9 cellular contexts compared by ENCODE assay signal in the genomic region with DNA sequence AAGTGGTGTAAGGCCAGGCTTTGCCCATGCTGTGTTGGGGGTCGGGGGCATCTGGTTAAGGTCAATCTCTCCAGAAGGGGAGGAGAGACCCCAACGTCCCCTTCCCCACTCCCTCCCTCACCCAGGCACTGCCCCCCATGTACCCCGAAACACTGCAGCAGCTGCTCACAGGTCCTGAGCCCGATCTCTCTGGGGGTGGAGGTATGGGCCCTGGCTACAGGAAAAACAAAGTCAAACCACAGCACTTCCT. TPM values are rescaled to one million over a fixed set of nuclear protein-coding genes. Genes with fewer than 3 reads are reported as not detected.
DNase-seq lines count a peak whose midpoint lies in the region; ATAC-seq and TF ChIP-seq lines count a peak whose summit lies in the region.
"Had no signal": no experiment of that assay in that cellular context is flagged by ENCODE, and none has a peak within 500 bp of the region (broad histone marks: within the 10 kb centered on the region; RNA-seq: fewer than 3 reads in every experiment).

No MANE protein-coding gene starts in this region.

- H3K4me1 Mint-ChIP-seq in activated CD4-positive, alpha-beta T cell treated with anti-CD3 and anti-CD28 coated beads for 36 hours, result peaks cover 34% of the 10 kb centered on the region

- in situ Hi-C loops in gastrocnemius medialis (cut with MboI; ENCODE audit: low sequenced_read_pairs in 4 of 4), result loop anchor here in 2 of 4 donors (25.0 kb wide), 1 partner anchor 178 kb away; a partner anchor contains a TSS

- H3K9me3 ChIP-seq in Loucy (ENCODE audit: insufficient read depth, low read depth, low read length) (no peaks in the 10 kb centered on the region), gastrocnemius medialis (no peaks in the 10 kb centered on the region)
- H3K9me3 ChIP-seq: SJCRH30 had no signal

- H3K4me3 ChIP-seq in GM06990 (replicated peaks; ENCODE audit: low read depth, low read length) (peak overlapping the region; percentile 63; the same call in 1 of the 2 replicates), Loucy (ENCODE audit: low read length, poor library complexity, severe bottlenecking) (peak overlapping the region; percentile 63), gastrocnemius medialis (no peak overlapping the region)
- H3K4me3 ChIP-seq: SJCRH30 had no signal

- peaks cover 7% of the 10 kb centered on the region for H3K27me3 Mint-ChIP-seq in activated CD4-positive, alpha-beta T cell treated with anti-CD3 and anti-CD28 coated beads for 36 hours

- peaks cover 3% of the 10 kb centered on the region for H4K20me1 ChIP-seq in Loucy (ENCODE audit: insufficient read depth, low read length, poor library complexity, severe bottlenecking)

- H3K4me3 Mint-ChIP-seq in activated CD4-positive, alpha-beta T cell treated with anti-CD3 and anti-CD28 coated beads for 36 hours, result no peak overlapping the region

- ATAC-seq in gastrocnemius medialis (no peak), HG03097 (IDR thresholded peaks at IDR 0.05; ENCODE audit: low FRiP score, unreplicated experiment) (no peak)
- no peak for ATAC-seq in activated CD4-positive, alpha-beta T cell treated with anti-CD3 and anti-CD28 coated beads for 36 hours

- peaks cover 6% of the 10 kb centered on the region for H3K36me3 ChIP-seq in GM06990 (ENCODE audit: control insufficient read depth, insufficient read depth, low read length)
- peaks cover 9% of the 10 kb centered on the region; the same call in 1 of the 2 replicates for H3K36me3 ChIP-seq in Loucy (ENCODE audit: insufficient read depth, low read length)
- H3K36me3 ChIP-seq in gastrocnemius medialis, result peaks cover 0 to 18% of the 10 kb centered on the region in 2 donors

- intact Hi-C loops in gastrocnemius medialis (cut with DNase I; ENCODE audit: low total_unique reads), result loop anchor here (5.0 kb wide), 1 partner anchor 87 kb away; a partner anchor contains a TSS
- intact Hi-C loops in activated CD4-positive, alpha-beta T cell treated with anti-CD3 and anti-CD28 coated beads for 36 hours (cut with DNase I, micrococcal nuclease), result loop anchor here (5.0 kb wide), 2 partner anchors 108 to 153 kb away; no protein-coding TSS in a partner anchor

- no peaks in the 10 kb centered on the region for H3K9me2 ChIP-seq in Loucy (replicated peaks; ENCODE audit: low read depth, low read length)

- H3K4me1 ChIP-seq in Loucy (ENCODE audit: insufficient read depth, low read length, poor library complexity, severe bottlenecking) (peaks cover 24% of the 10 kb centered on the region), gastrocnemius medialis (peaks cover 8 to 14% of the 10 kb centered on the region in 2 donors)

- H3K27me3 ChIP-seq in GM06990 (replicated peaks; ENCODE audit: control insufficient read depth, insufficient read depth, low read length), result no peaks in the 10 kb centered on the region
- H3K27me3 ChIP-seq in Loucy (ENCODE audit: insufficient read depth, low read length, poor library complexity, severe bottlenecking), result no peaks in the 10 kb centered on the region
- peaks cover 0 to 11% (median 0%) of the 10 kb centered on the region in 3 donors for H3K27me3 ChIP-seq in gastrocnemius medialis
- H3K27me3 ChIP-seq: SJCRH30 had no signal

- no peak for TF ChIP-seq CTCF in GM06990 (IDR thresholded peaks at IDR 0.05; ENCODE audit: insufficient read depth, low read length, poor library complexity, severe bottlenecking)
- no peak for TF ChIP-seq CTCF in Loucy (conservative IDR thresholded peaks at IDR 0.05; ENCODE audit: low read length)
- TF ChIP-seq CTCF in gastrocnemius medialis (IDR thresholded peaks at IDR 0.05 in 4 of 5, conservative IDR thresholded peaks at IDR 0.05 in 1 of 5), result no peak

- no peak for TF ChIP-seq POLR2A in gastrocnemius medialis (IDR thresholded peaks at IDR 0.05)

- H3F3A ChIP-seq in Loucy (ENCODE audit: low read depth), result no peaks in the 10 kb centered on the region

- no peaks in the 10 kb centered on the region for H3K79me2 ChIP-seq in Loucy (ENCODE audit: insufficient read depth, low read length)

- H3K36me3 Mint-ChIP-seq in activated CD4-positive, alpha-beta T cell treated with anti-CD3 and anti-CD28 coated beads for 36 hours (ENCODE audit: low read depth), result peaks cover 9% of the 10 kb centered on the region

- CTCF ChIA-PET in activated CD4-positive, alpha-beta T cell treated with anti-CD3 and anti-CD28 coated beads for 36 hours (lab: Charles Lee), result interaction anchor here (0.6 to 2.4 kb wide), 3 partner anchors 35 to 239 kb away, joined by 3 to 10 read pairs (median 3); a partner anchor contains a TSS

- DNase-seq in GM06990 (ENCODE audit: extremely low read depth, insufficient read length) (no peak), epithelial cell of prostate (ENCODE audit: low read depth, low spot score) (no peak), gastrocnemius medialis (no peak), ureter (ENCODE audit: low spot score) (no peak), NCI-H2081 (lab: John Stamatoyannopoulos, UW) (no peak)
- DNase-seq in activated CD4-positive, alpha-beta T cell treated with anti-CD3 and anti-CD28 coated beads for 36 hours, result no peak

- H3K9me3 Mint-ChIP-seq in activated CD4-positive, alpha-beta T cell treated with anti-CD3 and anti-CD28 coated beads for 36 hours (ENCODE audit: low read depth), result no peaks in the 10 kb centered on the region

- POLR2A ChIA-PET in activated CD4-positive, alpha-beta T cell treated with anti-CD3 and anti-CD28 coated beads for 36 hours (lab: Charles Lee), result interaction anchor here (0.9 kb wide), 1 partner anchor 344 kb away, joined by 3 read pairs; no protein-coding TSS in a partner anchor

- no peak overlapping the region for H3K27ac Mint-ChIP-seq in activated CD4-positive, alpha-beta T cell treated with anti-CD3 and anti-CD28 coated beads for 36 hours

- peak overlapping the region; percentile 87 for H3K27ac ChIP-seq in epithelial cell of prostate
- peak overlapping the region in 3 of 4 donors; percentile 52 to 68 (median 59) for H3K27ac ChIP-seq in gastrocnemius medialis
- H3K27ac ChIP-seq: SJCRH30 had no signal

- peak overlapping the region; percentile 60 for H3K9ac ChIP-seq in Loucy (ENCODE audit: low read depth, low read length, poor library complexity, severe bottlenecking)

- H3K4me2 ChIP-seq in Loucy (ENCODE audit: low read depth, low read length, poor library complexity, severe bottlenecking), result peak overlapping the region; percentile 94

- H2AFZ ChIP-seq in Loucy (ENCODE audit: low read length), result peak overlapping the region; percentile 80

RNA-seq across cellular contexts. Expression of a gene that starts 10.2 kb away (rescaled TPM):
- total RNA-seq in gastrocnemius medialis, result under 1 TPM in 1 of 4 donors, not detected in 3; 0.42 TPM
- 27.6 TPM for total RNA-seq in ureter
- 1 to 10 TPM; 4.4 to 4.9 TPM for total RNA-seq in activated CD4-positive, alpha-beta T cell treated with anti-CD3 and anti-CD28 coated beads for 36 hours
- total RNA-seq: SJCRH30 had no signal

RNA-seq across cellular contexts. Expression of a gene that starts 39.2 kb away (rescaled TPM):
- total RNA-seq in gastrocnemius medialis, result not detected
- total RNA-seq in ureter, result not detected
- not detected for total RNA-seq in activated CD4-positive, alpha-beta T cell treated with anti-CD3 and anti-CD28 coated beads for 36 hours

RNA-seq across cellular contexts. Expression of a gene that starts 54.9 kb away (rescaled TPM):
- not detected for total RNA-seq in gastrocnemius medialis
- total RNA-seq in ureter, result not detected
- not detected for total RNA-seq in activated CD4-positive, alpha-beta T cell treated with anti-CD3 and anti-CD28 coated beads for 36 hours
- total RNA-seq: SJCRH30 had no signal

Comparison
In these comparisons a context has a peak if more than half of its experiments do, and no peak if none do; other contexts are left out.
1. H3K4me3 ChIP-seq: peak in GM06990 (single experiment) and Loucy (single experiment); none in gastrocnemius medialis (0 of 4).